In the genomic region with DNA sequence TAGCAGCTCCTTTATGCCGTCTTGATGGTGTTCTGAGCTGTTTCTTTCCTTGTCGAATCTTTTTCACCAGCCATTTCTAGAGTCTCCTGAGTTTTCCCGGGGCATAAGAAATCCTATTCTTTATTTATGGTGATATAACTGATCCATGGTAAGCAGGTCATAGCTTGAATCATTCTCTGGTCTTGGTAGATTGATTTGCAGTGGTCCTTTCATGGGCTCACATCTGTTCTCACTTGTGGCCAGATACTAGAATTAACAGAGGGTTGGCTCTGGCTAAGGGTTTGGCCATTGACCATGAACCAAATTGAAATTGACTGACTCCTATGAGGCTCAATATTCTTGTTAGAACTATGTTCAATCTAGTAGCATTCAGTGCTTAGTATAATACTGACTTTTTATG, we compare ENCODE assay signal across 28 cellular contexts.
"Had no signal": no experiment of that assay in that cellular context is flagged by ENCODE, and none has a peak within 500 bp of the region (broad histone marks: within the 10 kb centered on the region; RNA-seq: fewer than 3 reads in every experiment).

No MANE protein-coding gene starts in this region.

- DNase-seq: activated B cell treated with CpG ODN at 0.5 μM for 24 hours; activated CD4-positive, alpha-beta T cell treated with anti-CD3 and anti-CD28 coated beads for 48 hours; activated CD4-positive, alpha-beta T cell treated with anti-CD3 and anti-CD28 coated beads, Interleukin-2, amount 50 U/mL, for 1 hour; activated CD4-positive, alpha-beta T cell treated with anti-CD3 and anti-CD28 coated beads, Interleukin-2, amount 50 U/mL, for 48 hours; activated CD8-positive, alpha-beta memory T cell treated with anti-CD3 and anti-CD28 coated beads for 24 hours; activated CD8-positive, alpha-beta T cell treated with anti-CD3 and anti-CD28 coated beads for 36 hours; activated effector memory CD4-positive, alpha-beta T cell treated with Interleukin-2 at 50 U/mL for 16 hours; activated gamma-delta T cell treated with Interleukin-2 at 50 U/mL for 16 hours; activated naive CD4-positive, alpha-beta T cell treated with anti-CD3 and anti-CD28 coated beads for 36 hours; activated naive CD8-positive, alpha-beta T cell treated with anti-CD3 and anti-CD28 coated beads for 36 hours; activated naive CD8-positive, alpha-beta T cell treated with anti-CD3 and anti-CD28 coated beads, Interleukin-2, amount 50 U/mL, for 24 hours; activated T-cell treated with anti-CD3 and anti-CD28 coated beads, Interleukin-2, amount 50 U/mL, for 4 hours; adrenal gland; amygdala; aorta; body of pancreas; caudate nucleus; cortex of kidney; dermis blood vessel endothelial cell; effector CD4-positive, alpha-beta T cell; effector memory CD8-positive, alpha-beta T cell; esophagus squamous epithelium; foreskin fibroblast; SW 1271; T-cell; T-helper 17 cell; T1000; WERI-Rb-1 had no signal
